In genomic region chr11:8267831-8268529, GRCh38 we compare ENCODE assay signal across 8 cellular contexts. TPM values are rescaled to one million over a fixed set of nuclear protein-coding genes. Genes with fewer than 3 reads are reported as not detected.
A peak's percentile ranks its signal among the peaks of the same experiment; 100 is the strongest.
DNase-seq lines count a peak whose midpoint lies in the region; ATAC-seq lines count a peak whose summit lies in the region.

No MANE protein-coding gene starts in this region.

- peaks cover 0 to 30% (median 0%) of the 10 kb centered on the region in 11 experiments; a peak in 8 of 22 replicates for H4K20me1 ChIP-seq in BLaER1 treated with 17β-estradiol and CSF1 and Interleukin-3, amounts not matched to agents 10 nM and 100 nM

- peak; percentile 33 for DNase-seq in NCI-H1092 (lab: John Stamatoyannopoulos, UW)
- no peak for DNase-seq in effector memory CD8-positive, alpha-beta T cell
- DNase-seq in natural killer cell treated with Interleukin-12 subunit alpha and Interleukin-12 subunit beta and Interleukin-15 and Interleukin-18, amount 100 ng/mL, for 72 hours (ENCODE audit: low spot score): no peak
- no peak for DNase-seq in AML-193 (lab: John Stamatoyannopoulos, UW)
- DNase-seq in DMS79 treated with DMSO at 0.1 percent for 48 hours (lab: John Stamatoyannopoulos, UW): no peak
- DNase-seq in T-helper 2 cell treated with Interferon-gamma antibody and Interleukin-4, amounts not matched to agents 5 μg/mL and 100 μg/mL, for 36 hours (ENCODE audit: low spot score): no peak

- no peak overlapping the region for H3K27ac ChIP-seq in BLaER1 treated with 17β-estradiol and CSF1 and Interleukin-3, amounts not matched to agents 10 nM and 100 nM

- H3K27me3 Mint-ChIP-seq in effector memory CD8-positive, alpha-beta T cell: peaks cover 60 to 83% of the 10 kb centered on the region in 2 donors
- H3K27me3 Mint-ChIP-seq in natural killer cell treated with Interleukin-12 subunit alpha and Interleukin-12 subunit beta and Interleukin-15 and Interleukin-18, amount 100 ng/mL, for 72 hours: peaks cover 51 to 57% of the 10 kb centered on the region in 2 donors
- peaks cover 77% of the 10 kb centered on the region for H3K27me3 Mint-ChIP-seq in T-helper 2 cell treated with Interferon-gamma antibody and Interleukin-4, amounts not matched to agents 5 μg/mL and 100 μg/mL, for 36 hours (ENCODE audit: low read depth)

- peak overlapping the region in 9 of 11 experiments; percentile 8 to 54 (median 35); a peak in 10 of 22 replicates for H3K9ac ChIP-seq in BLaER1 treated with 17β-estradiol and CSF1 and Interleukin-3, amounts not matched to agents 10 nM and 100 nM

- H3K27me3 ChIP-seq in BLaER1 treated with 17β-estradiol and CSF1 and Interleukin-3, amounts not matched to agents 10 nM and 100 nM: peaks cover 75 to 87% (median 83%) of the 10 kb centered on the region in 11 experiments

- peaks cover 13 to 21% (median 18%) of the 10 kb centered on the region in 10 experiments; a peak in 19 of 20 replicates for H3K4me1 ChIP-seq in BLaER1 treated with 17β-estradiol and CSF1 and Interleukin-3, amounts not matched to agents 10 nM and 100 nM

- peak overlapping the region; percentile 27 to 65 for H3K4me3 Mint-ChIP-seq in effector memory CD8-positive, alpha-beta T cell
- no peak overlapping the region for H3K4me3 Mint-ChIP-seq in natural killer cell treated with Interleukin-12 subunit alpha and Interleukin-12 subunit beta and Interleukin-15 and Interleukin-18, amount 100 ng/mL, for 72 hours
- no peak overlapping the region for H3K4me3 Mint-ChIP-seq in T-helper 2 cell treated with Interferon-gamma antibody and Interleukin-4, amounts not matched to agents 5 μg/mL and 100 μg/mL, for 36 hours

- no peaks in the 10 kb centered on the region for H3K9me3 ChIP-seq in BLaER1 treated with 17β-estradiol and CSF1 and Interleukin-3, amounts not matched to agents 10 nM and 100 nM (replicated peaks in 1 of 11)

- no peaks in the 10 kb centered on the region for H3K36me3 Mint-ChIP-seq in effector memory CD8-positive, alpha-beta T cell (ENCODE audit: insufficient read depth)
- no peaks in the 10 kb centered on the region for H3K36me3 Mint-ChIP-seq in natural killer cell treated with Interleukin-12 subunit alpha and Interleukin-12 subunit beta and Interleukin-15 and Interleukin-18, amount 100 ng/mL, for 72 hours
- H3K36me3 Mint-ChIP-seq in T-helper 2 cell treated with Interferon-gamma antibody and Interleukin-4, amounts not matched to agents 5 μg/mL and 100 μg/mL, for 36 hours (ENCODE audit: low read depth): no peaks in the 10 kb centered on the region

- H3K27ac Mint-ChIP-seq in effector memory CD8-positive, alpha-beta T cell: no peak overlapping the region
- no peak overlapping the region for H3K27ac Mint-ChIP-seq in natural killer cell treated with Interleukin-12 subunit alpha and Interleukin-12 subunit beta and Interleukin-15 and Interleukin-18, amount 100 ng/mL, for 72 hours
- no peak overlapping the region for H3K27ac Mint-ChIP-seq in T-helper 2 cell treated with Interferon-gamma antibody and Interleukin-4, amounts not matched to agents 5 μg/mL and 100 μg/mL, for 36 hours

- H3K4me3 ChIP-seq in BLaER1 treated with 17β-estradiol and CSF1 and Interleukin-3, amounts not matched to agents 10 nM and 100 nM: peak overlapping the region; percentile 49 to 70 (median 58)

- no peaks in the 10 kb centered on the region for H3K9me3 Mint-ChIP-seq in effector memory CD8-positive, alpha-beta T cell
- H3K9me3 Mint-ChIP-seq in natural killer cell treated with Interleukin-12 subunit alpha and Interleukin-12 subunit beta and Interleukin-15 and Interleukin-18, amount 100 ng/mL, for 72 hours: no peaks in the 10 kb centered on the region
- H3K9me3 Mint-ChIP-seq in T-helper 2 cell treated with Interferon-gamma antibody and Interleukin-4, amounts not matched to agents 5 μg/mL and 100 μg/mL, for 36 hours: no peaks in the 10 kb centered on the region

- no peaks in the 10 kb centered on the region for H3K36me3 ChIP-seq in BLaER1 treated with 17β-estradiol and CSF1 and Interleukin-3, amounts not matched to agents 10 nM and 100 nM

- ATAC-seq in effector memory CD8-positive, alpha-beta T cell (replicated peaks): peak; percentile 49
- peak; percentile 32 to 65 for ATAC-seq in natural killer cell treated with Interleukin-12 subunit alpha and Interleukin-12 subunit beta and Interleukin-15 and Interleukin-18, amount 100 ng/mL, for 72 hours
- ATAC-seq in GM19328 (IDR thresholded peaks at IDR 0.05; ENCODE audit: unreplicated experiment): no peak

- peaks cover 7 to 10% of the 10 kb centered on the region in 2 donors for H3K4me1 Mint-ChIP-seq in effector memory CD8-positive, alpha-beta T cell (ENCODE audit: low read depth in 2 of 2)
- peaks cover 10 to 14% of the 10 kb centered on the region in 2 donors for H3K4me1 Mint-ChIP-seq in natural killer cell treated with Interleukin-12 subunit alpha and Interleukin-12 subunit beta and Interleukin-15 and Interleukin-18, amount 100 ng/mL, for 72 hours (ENCODE audit: low read depth in 2 of 2)
- H3K4me1 Mint-ChIP-seq in T-helper 2 cell treated with Interferon-gamma antibody and Interleukin-4, amounts not matched to agents 5 μg/mL and 100 μg/mL, for 36 hours (ENCODE audit: low read depth): peaks cover 7% of the 10 kb centered on the region

- peak overlapping the region; percentile 71 to 98 (median 88) for H3K4me2 ChIP-seq in BLaER1 treated with 17β-estradiol and CSF1 and Interleukin-3, amounts not matched to agents 10 nM and 100 nM

RNA-seq across cellular contexts. Expression of gene LMO1, which starts 4.3 kb away (rescaled TPM):
- total RNA-seq in natural killer cell treated with Interleukin-12 subunit alpha and Interleukin-12 subunit beta and Interleukin-15 and Interleukin-18, amount 100 ng/mL, for 72 hours: not detected

Comparison
In these comparisons a context has a peak if more than half of its experiments do, and no peak if none do; other contexts are left out.
1. H3K4me3 Mint-ChIP-seq: peak in effector memory CD8-positive, alpha-beta T cell (2 of 2); none in natural killer cell treated with Interleukin-12 subunit alpha and Interleukin-12 subunit beta and Interleukin-15 and Interleukin-18, amount 100 ng/mL, for 72 hours (single experiment) and T-helper 2 cell treated with Interferon-gamma antibody and Interleukin-4, amounts not matched to agents 5 μg/mL and 100 μg/mL, for 36 hours (single experiment).